ENCODE assay signal across 31 cellular contexts in genomic region chr10:118362103-118362502, GRCh38.
"Had no signal": no experiment of that assay in that cellular context is flagged by ENCODE, and none has a peak within 500 bp of the region (broad histone marks: within the 10 kb centered on the region; RNA-seq: fewer than 3 reads in every experiment).

No MANE protein-coding gene starts in this region.

- DNase-seq: activated CD4-positive, alpha-beta T cell treated with anti-CD3 and anti-CD28 coated beads, Interleukin-2, amount 50 U/mL, for 1 hour; activated CD4-positive, CD25-positive, alpha-beta regulatory T cell treated with anti-CD3 and anti-CD28 coated beads, Interleukin-2, amount 50 U/mL, for 72 hours; activated CD8-positive, alpha-beta T cell treated with anti-CD3 and anti-CD28 coated beads for 36 hours; activated effector memory CD4-positive, alpha-beta T cell treated with Interleukin-2 at 50 U/mL for 16 hours; activated naive CD4-positive, alpha-beta T cell treated with Interleukin-2 at 50 U/mL for 16 hours; dorsolateral prefrontal cortex; effector memory CD4-positive, alpha-beta T cell; erythroblast; islet precursor cell; left colon; mammary epithelial cell; pancreas; retina; stimulated activated CD4-positive, alpha-beta T cell treated with anti-CD3 and anti-CD28 coated beads, Interleukin-4, amount 100 ng/mL, for 4 hours; stimulated activated CD8-positive, alpha-beta memory T cell treated with anti-CD3 and anti-CD28 coated beads, Interleukin-4, amount 100 ng/mL, for 48 hours; stimulated activated naive B cell treated with anti-CD40 and anti-IgM and Interleukin-4, amounts not matched to agents 10 μg/mL and 1 μg/mL and 100 μg/mL, for 72 hours; T-helper 9 cell; tibial artery; upper lobe of right lung had no signal

- H3K9me3 Mint-ChIP-seq: activated CD8-positive, alpha-beta T cell treated with anti-CD3 and anti-CD28 coated beads for 36 hours had no signal

- H3K36me3 Mint-ChIP-seq: activated naive CD8-positive, alpha-beta T cell; brain; stimulated activated naive B cell treated with anti-CD40 and anti-IgM and Interleukin-4, amounts not matched to agents 10 μg/mL and 1 μg/mL and 100 μg/mL, for 72 hours had no signal

- H3K4me3 ChIP-seq: ascending aorta, coronary artery, dorsolateral prefrontal cortex, gastroesophageal sphincter, hepatocyte, pancreas, prostate gland, skin epidermis, suprapubic skin, tibial artery, upper lobe of right lung had no signal

- H3K4me1 ChIP-seq: ascending aorta, gastroesophageal sphincter, pancreas, prostate gland, suprapubic skin, tibial artery, upper lobe of right lung had no signal

- H3K27me3 ChIP-seq: ascending aorta, gastroesophageal sphincter, hepatocyte, pancreas, tibial artery, upper lobe of right lung had no signal

- H3K27ac Mint-ChIP-seq: activated CD8-positive, alpha-beta T cell treated with anti-CD3 and anti-CD28 coated beads for 36 hours; activated naive CD8-positive, alpha-beta T cell; nephron; stimulated activated naive B cell treated with anti-CD40 and anti-IgM and Interleukin-4, amounts not matched to agents 10 μg/mL and 1 μg/mL and 100 μg/mL, for 72 hours; T-helper 1 cell treated with Interleukin-12 subunit alpha and Interleukin-12 subunit beta and Interleukin-4 antibody, amounts not matched to agents 30 μg/mL and 1 μg/mL, for 36 hours had no signal

- H3K9me3 ChIP-seq: pancreas, prostate gland had no signal

- ATAC-seq: activated CD8-positive, alpha-beta T cell treated with anti-CD3 and anti-CD28 coated beads for 36 hours; gastroesophageal sphincter; left colon; pancreas; sciatic nerve; stimulated activated naive B cell treated with anti-CD40 and anti-IgM and Interleukin-4, amounts not matched to agents 10 μg/mL and 1 μg/mL and 100 μg/mL, for 72 hours; upper lobe of right lung had no signal

- H3K4me3 Mint-ChIP-seq: activated CD8-positive, alpha-beta T cell treated with anti-CD3 and anti-CD28 coated beads for 36 hours; activated naive CD8-positive, alpha-beta T cell; brain; nephron; stimulated activated naive B cell treated with anti-CD40 and anti-IgM and Interleukin-4, amounts not matched to agents 10 μg/mL and 1 μg/mL and 100 μg/mL, for 72 hours; T-helper 1 cell treated with Interleukin-12 subunit alpha and Interleukin-12 subunit beta and Interleukin-4 antibody, amounts not matched to agents 30 μg/mL and 1 μg/mL, for 36 hours had no signal

- H3K27ac ChIP-seq: ascending aorta, coronary artery, dorsolateral prefrontal cortex, gastroesophageal sphincter, hepatocyte, pancreas, prostate gland, skin epidermis, suprapubic skin, tibial artery, upper lobe of right lung had no signal

- H3K36me3 ChIP-seq: ascending aorta, gastroesophageal sphincter, pancreas, prostate gland, suprapubic skin, tibial artery, upper lobe of right lung had no signal

- H3K4me1 Mint-ChIP-seq: nephron; stimulated activated naive B cell treated with anti-CD40 and anti-IgM and Interleukin-4, amounts not matched to agents 10 μg/mL and 1 μg/mL and 100 μg/mL, for 72 hours had no signal
